In the genomic region with DNA sequence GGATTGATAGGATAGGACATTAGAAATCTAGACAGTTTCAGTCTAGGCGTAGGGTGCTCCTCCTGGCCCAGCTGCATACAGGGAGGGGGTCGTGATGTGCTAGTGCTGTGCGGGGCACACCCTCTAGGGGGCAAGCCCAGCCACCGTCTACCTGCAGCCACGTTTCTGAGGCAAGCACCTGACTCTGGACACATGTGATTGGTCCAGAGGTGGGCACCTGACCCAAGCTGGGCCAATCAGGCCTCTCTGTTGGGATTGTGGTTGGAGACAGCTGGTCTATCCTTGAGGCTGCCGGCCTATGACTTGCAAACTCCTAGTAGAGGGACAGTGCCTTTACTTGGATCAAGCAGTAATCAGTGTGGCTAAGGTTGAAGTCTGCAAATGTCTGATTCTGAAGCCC, we compare ENCODE assay signal across 2 cellular contexts.
TF ChIP-seq lines count a peak whose summit lies in the region.

No MANE protein-coding gene starts in this region.

TF ChIP-seq in GM23338, 12 proteins besides CTCF, POLR2A, EP300 and RAD21 (continued from another document):
- TF ChIP-seq, protein P1, sequence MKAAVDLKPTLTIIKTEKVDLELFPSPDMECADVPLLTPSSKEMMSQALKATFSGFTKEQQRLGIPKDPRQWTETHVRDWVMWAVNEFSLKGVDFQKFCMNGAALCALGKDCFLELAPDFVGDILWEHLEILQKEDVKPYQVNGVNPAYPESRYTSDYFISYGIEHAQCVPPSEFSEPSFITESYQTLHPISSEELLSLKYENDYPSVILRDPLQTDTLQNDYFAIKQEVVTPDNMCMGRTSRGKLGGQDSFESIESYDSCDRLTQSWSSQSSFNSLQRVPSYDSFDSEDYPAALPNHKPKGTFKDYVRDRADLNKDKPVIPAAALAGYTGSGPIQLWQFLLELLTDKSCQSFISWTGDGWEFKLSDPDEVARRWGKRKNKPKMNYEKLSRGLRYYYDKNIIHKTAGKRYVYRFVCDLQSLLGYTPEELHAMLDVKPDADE (IDR thresholded peaks at IDR 0.05): no peak
- no peak for TF ChIP-seq EZH2 (IDR thresholded peaks at IDR 0.05; ENCODE audit: low read depth, unreplicated experiment)
- TF ChIP-seq, protein P2, sequence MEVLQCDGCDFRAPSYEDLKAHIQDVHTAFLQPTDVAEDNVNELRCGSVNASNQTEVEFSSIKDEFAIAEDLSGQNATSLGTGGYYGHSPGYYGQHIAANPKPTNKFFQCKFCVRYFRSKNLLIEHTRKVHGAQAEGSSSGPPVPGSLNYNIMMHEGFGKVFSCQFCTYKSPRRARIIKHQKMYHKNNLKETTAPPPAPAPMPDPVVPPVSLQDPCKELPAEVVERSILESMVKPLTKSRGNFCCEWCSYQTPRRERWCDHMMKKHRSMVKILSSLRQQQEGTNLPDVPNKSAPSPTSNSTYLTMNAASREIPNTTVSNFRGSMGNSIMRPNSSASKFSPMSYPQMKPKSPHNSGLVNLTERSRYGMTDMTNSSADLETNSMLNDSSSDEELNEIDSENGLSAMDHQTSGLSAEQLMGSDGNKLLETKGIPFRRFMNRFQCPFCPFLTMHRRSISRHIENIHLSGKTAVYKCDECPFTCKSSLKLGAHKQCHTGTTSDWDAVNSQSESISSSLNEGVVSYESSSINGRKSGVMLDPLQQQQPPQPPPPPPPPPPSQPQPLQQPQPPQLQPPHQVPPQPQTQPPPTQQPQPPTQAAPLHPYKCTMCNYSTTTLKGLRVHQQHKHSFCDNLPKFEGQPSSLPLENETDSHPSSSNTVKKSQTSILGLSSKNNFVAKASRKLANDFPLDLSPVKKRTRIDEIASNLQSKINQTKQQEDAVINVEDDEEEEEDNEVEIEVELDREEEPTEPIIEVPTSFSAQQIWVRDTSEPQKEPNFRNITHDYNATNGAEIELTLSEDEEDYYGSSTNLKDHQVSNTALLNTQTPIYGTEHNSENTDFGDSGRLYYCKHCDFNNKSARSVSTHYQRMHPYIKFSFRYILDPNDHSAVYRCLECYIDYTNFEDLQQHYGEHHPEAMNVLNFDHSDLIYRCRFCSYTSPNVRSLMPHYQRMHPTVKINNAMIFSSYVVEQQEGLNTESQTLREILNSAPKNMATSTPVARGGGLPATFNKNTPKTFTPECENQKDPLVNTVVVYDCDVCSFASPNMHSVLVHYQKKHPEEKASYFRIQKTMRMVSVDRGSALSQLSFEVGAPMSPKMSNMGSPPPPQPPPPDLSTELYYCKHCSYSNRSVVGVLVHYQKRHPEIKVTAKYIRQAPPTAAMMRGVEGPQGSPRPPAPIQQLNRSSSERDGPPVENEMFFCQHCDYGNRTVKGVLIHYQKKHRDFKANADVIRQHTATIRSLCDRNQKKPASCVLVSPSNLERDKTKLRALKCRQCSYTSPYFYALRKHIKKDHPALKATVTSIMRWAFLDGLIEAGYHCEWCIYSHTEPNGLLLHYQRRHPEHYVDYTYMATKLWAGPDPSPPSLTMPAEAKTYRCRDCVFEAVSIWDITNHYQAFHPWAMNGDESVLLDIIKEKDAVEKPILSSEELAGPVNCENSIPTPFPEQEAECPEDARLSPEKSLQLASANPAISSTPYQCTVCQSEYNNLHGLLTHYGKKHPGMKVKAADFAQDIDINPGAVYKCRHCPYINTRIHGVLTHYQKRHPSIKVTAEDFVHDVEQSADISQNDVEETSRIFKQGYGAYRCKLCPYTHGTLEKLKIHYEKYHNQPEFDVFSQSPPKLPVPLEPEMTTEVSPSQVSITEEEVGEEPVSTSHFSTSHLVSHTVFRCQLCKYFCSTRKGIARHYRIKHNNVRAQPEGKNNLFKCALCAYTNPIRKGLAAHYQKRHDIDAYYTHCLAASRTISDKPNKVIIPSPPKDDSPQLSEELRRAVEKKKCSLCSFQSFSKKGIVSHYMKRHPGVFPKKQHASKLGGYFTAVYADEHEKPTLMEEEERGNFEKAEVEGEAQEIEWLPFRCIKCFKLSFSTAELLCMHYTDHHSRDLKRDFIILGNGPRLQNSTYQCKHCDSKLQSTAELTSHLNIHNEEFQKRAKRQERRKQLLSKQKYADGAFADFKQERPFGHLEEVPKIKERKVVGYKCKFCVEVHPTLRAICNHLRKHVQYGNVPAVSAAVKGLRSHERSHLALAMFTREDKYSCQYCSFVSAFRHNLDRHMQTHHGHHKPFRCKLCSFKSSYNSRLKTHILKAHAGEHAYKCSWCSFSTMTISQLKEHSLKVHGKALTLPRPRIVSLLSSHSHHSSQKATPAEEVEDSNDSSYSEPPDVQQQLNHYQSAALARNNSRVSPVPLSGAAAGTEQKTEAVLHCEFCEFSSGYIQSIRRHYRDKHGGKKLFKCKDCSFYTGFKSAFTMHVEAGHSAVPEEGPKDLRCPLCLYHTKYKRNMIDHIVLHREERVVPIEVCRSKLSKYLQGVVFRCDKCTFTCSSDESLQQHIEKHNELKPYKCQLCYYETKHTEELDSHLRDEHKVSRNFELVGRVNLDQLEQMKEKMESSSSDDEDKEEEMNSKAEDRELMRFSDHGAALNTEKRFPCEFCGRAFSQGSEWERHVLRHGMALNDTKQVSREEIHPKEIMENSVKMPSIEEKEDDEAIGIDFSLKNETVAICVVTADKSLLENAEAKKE (CRISPR knock-in tag; IDR thresholded peaks at IDR 0.05): no peak
- no peak for TF ChIP-seq NANOG (IDR thresholded peaks at IDR 0.05; ENCODE audit: borderline replicate concordance)
TF ChIP-seq in GM23338: peak in this region for 0.

TF ChIP-seq in WTC11, 78 proteins besides CTCF, POLR2A, EP300 and RAD21:
- TF ChIP-seq, protein P3, sequence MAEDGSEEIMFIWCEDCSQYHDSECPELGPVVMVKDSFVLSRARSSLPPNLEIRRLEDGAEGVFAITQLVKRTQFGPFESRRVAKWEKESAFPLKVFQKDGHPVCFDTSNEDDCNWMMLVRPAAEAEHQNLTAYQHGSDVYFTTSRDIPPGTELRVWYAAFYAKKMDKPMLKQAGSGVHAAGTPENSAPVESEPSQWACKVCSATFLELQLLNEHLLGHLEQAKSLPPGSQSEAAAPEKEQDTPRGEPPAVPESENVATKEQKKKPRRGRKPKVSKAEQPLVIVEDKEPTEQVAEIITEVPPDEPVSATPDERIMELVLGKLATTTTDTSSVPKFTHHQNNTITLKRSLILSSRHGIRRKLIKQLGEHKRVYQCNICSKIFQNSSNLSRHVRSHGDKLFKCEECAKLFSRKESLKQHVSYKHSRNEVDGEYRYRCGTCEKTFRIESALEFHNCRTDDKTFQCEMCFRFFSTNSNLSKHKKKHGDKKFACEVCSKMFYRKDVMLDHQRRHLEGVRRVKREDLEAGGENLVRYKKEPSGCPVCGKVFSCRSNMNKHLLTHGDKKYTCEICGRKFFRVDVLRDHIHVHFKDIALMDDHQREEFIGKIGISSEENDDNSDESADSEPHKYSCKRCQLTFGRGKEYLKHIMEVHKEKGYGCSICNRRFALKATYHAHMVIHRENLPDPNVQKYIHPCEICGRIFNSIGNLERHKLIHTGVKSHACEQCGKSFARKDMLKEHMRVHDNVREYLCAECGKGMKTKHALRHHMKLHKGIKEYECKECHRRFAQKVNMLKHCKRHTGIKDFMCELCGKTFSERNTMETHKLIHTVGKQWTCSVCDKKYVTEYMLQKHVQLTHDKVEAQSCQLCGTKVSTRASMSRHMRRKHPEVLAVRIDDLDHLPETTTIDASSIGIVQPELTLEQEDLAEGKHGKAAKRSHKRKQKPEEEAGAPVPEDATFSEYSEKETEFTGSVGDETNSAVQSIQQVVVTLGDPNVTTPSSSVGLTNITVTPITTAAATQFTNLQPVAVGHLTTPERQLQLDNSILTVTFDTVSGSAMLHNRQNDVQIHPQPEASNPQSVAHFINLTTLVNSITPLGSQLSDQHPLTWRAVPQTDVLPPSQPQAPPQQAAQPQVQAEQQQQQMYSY (CRISPR knock-in tag; IDR thresholded peaks at IDR 0.05): no peak
- TF ChIP-seq, protein P4, sequence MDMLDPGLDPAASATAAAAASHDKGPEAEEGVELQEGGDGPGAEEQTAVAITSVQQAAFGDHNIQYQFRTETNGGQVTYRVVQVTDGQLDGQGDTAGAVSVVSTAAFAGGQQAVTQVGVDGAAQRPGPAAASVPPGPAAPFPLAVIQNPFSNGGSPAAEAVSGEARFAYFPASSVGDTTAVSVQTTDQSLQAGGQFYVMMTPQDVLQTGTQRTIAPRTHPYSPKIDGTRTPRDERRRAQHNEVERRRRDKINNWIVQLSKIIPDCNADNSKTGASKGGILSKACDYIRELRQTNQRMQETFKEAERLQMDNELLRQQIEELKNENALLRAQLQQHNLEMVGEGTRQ (CRISPR knock-in tag; IDR thresholded peaks at IDR 0.05): peak; percentile 93
- TF ChIP-seq, protein P5, sequence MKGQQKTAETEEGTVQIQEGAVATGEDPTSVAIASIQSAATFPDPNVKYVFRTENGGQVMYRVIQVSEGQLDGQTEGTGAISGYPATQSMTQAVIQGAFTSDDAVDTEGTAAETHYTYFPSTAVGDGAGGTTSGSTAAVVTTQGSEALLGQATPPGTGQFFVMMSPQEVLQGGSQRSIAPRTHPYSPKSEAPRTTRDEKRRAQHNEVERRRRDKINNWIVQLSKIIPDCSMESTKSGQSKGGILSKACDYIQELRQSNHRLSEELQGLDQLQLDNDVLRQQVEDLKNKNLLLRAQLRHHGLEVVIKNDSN (CRISPR knock-in tag; IDR thresholded peaks at IDR 0.05): peak; percentile 91
- TF ChIP-seq RELA (CRISPR knock-in tag; IDR thresholded peaks at IDR 0.05; ENCODE audit: borderline replicate concordance): no peak
- peak; percentile 83 for TF ChIP-seq NFYB (CRISPR knock-in tag; conservative IDR thresholded peaks at IDR 0.05; ENCODE audit: low read depth)
- TF ChIP-seq NR2C2 (CRISPR knock-in tag; IDR thresholded peaks at IDR 0.05): no peak
- TF ChIP-seq, protein P6, sequence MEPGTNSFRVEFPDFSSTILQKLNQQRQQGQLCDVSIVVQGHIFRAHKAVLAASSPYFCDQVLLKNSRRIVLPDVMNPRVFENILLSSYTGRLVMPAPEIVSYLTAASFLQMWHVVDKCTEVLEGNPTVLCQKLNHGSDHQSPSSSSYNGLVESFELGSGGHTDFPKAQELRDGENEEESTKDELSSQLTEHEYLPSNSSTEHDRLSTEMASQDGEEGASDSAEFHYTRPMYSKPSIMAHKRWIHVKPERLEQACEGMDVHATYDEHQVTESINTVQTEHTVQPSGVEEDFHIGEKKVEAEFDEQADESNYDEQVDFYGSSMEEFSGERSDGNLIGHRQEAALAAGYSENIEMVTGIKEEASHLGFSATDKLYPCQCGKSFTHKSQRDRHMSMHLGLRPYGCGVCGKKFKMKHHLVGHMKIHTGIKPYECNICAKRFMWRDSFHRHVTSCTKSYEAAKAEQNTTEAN (CRISPR knock-in tag; IDR thresholded peaks at IDR 0.05): no peak
- no peak for TF ChIP-seq ZNF263 (CRISPR knock-in tag; IDR thresholded peaks at IDR 0.05; ENCODE audit: low read depth)
TF ChIP-seq in WTC11: peak in this region for 3.
